ENCODE assay signal across 17 cellular contexts in genomic region chr16:87308826-87309225, GRCh38.
"Had no signal": no experiment of that assay in that cellular context is flagged by ENCODE, and none has a peak within 500 bp of the region (broad histone marks: within the 10 kb centered on the region; RNA-seq: fewer than 3 reads in every experiment).

No MANE protein-coding gene starts in this region.

- H3K27me3 Mint-ChIP-seq: activated B cell treated with CpG ODN at 0.5 μM for 24 hours; activated naive CD8-positive, alpha-beta T cell; memory B cell; stimulated activated naive CD8-positive, alpha-beta T cell treated with anti-CD3 and anti-CD28 coated beads, Interleukin-15, Interleukin-2, amounts not matched to agents 100 ng/mL and 50 ng/mL, for 24 hours; type B pancreatic cell had no signal

- DNase-seq: activated B cell treated with CpG ODN at 0.5 μM for 24 hours; activated effector memory CD4-positive, alpha-beta T cell treated with Interleukin-2 at 50 U/mL for 16 hours; activated T-cell treated with anti-CD3 and anti-CD28 coated beads for 4 hours; amygdala; body of pancreas; central memory CD4-positive, alpha-beta T cell; endodermal cell; foreskin keratinocyte; occipital lobe; retina had no signal

- H3K36me3 ChIP-seq: suprapubic skin had no signal

- H3K4me3 ChIP-seq: body of pancreas, hepatocyte, suprapubic skin had no signal

- H3K4me2 ChIP-seq: hepatocyte had no signal

- H3K79me2 ChIP-seq: hepatocyte had no signal

- H3K9me3 ChIP-seq: body of pancreas, suprapubic skin had no signal

- H3K36me3 Mint-ChIP-seq: memory B cell had no signal

- H3K4me1 ChIP-seq: body of pancreas had no signal

- H2AFZ ChIP-seq: hepatocyte had no signal

- H3K4me1 Mint-ChIP-seq: activated B cell treated with CpG ODN at 0.5 μM for 24 hours, memory B cell had no signal

- H3K27me3 ChIP-seq: body of pancreas, foreskin keratinocyte, hepatocyte, suprapubic skin had no signal

- H3K9me3 Mint-ChIP-seq: memory B cell had no signal

- H3K27ac Mint-ChIP-seq: activated B cell treated with CpG ODN at 0.5 μM for 24 hours; activated naive CD8-positive, alpha-beta T cell; endodermal cell; memory B cell; stimulated activated naive CD8-positive, alpha-beta T cell treated with anti-CD3 and anti-CD28 coated beads, Interleukin-15, Interleukin-2, amounts not matched to agents 100 ng/mL and 50 ng/mL, for 24 hours; type B pancreatic cell had no signal

- H3K4me3 Mint-ChIP-seq: activated B cell treated with CpG ODN at 0.5 μM for 24 hours; activated naive CD8-positive, alpha-beta T cell; endodermal cell; memory B cell; stimulated activated naive CD8-positive, alpha-beta T cell treated with anti-CD3 and anti-CD28 coated beads, Interleukin-15, Interleukin-2, amounts not matched to agents 100 ng/mL and 50 ng/mL, for 24 hours; type B pancreatic cell had no signal

- ATAC-seq: body of pancreas, foreskin keratinocyte had no signal

- H3K27ac ChIP-seq: body of pancreas, epithelial cell of prostate, foreskin keratinocyte, hepatocyte, suprapubic skin had no signal
